1 cellular context compared by ENCODE assay signal in genomic region chr1:71829346-71829745, GRCh38.
TF ChIP-seq lines count a peak whose summit lies in the region.

No MANE protein-coding gene starts in this region.

TF ChIP-seq in GM23338, 12 proteins besides CTCF, POLR2A, EP300 and RAD21:
- TF ChIP-seq ZNF462 (CRISPR knock-in tag; IDR thresholded peaks at IDR 0.05) (no peak), ZNF114 (CRISPR knock-in tag; IDR thresholded peaks at IDR 0.05) (no peak), STAT1 (IDR thresholded peaks at IDR 0.05; ENCODE audit: unreplicated experiment) (no peak), CREB1 (CRISPR knock-in tag; IDR thresholded peaks at IDR 0.05; ENCODE audit: low read depth) (no peak), ZNF331 (CRISPR knock-in tag; IDR thresholded peaks at IDR 0.05; ENCODE audit: low read depth) (no peak)
